2 cellular contexts compared by ENCODE assay signal in genomic region chr11:133968300-133968699, GRCh38.
TF ChIP-seq lines count a peak whose summit lies in the region.

No MANE protein-coding gene starts in this region.

TF ChIP-seq in Ishikawa, 13 proteins besides CTCF, POLR2A, EP300 and RAD21:
- TF ChIP-seq YY1 (IDR thresholded peaks at IDR 0.05; ENCODE audit: low read depth) (no peak), REST (IDR thresholded peaks at IDR 0.05; ENCODE audit: low read depth) (peak; percentile 84)

TF ChIP-seq in H1, 55 proteins besides CTCF, POLR2A, EP300 and RAD21:
- TF ChIP-seq YY1 (IDR thresholded peaks at IDR 0.05; ENCODE audit: low read depth, low read length) (no peak), CBX5 (IDR thresholded peaks at IDR 0.05; ENCODE audit: low read depth, low read length) (no peak), GTF2F1 (IDR thresholded peaks at IDR 0.05; ENCODE audit: borderline replicate concordance, low read depth, low read length) (no peak), SIN3A (conservative IDR thresholded peaks at IDR 0.05 in 1 of 2, IDR thresholded peaks at IDR 0.05 in 1 of 2; ENCODE audit: low read depth in 1 of 2, low read length in 2 of 2) (0 out of 4 replicates have a peak, but pooled peaks have one; percentile 35 to 58), HDAC2 (IDR thresholded peaks at IDR 0.05; ENCODE audit: borderline replicate concordance in 1 of 2, low read depth in 2 of 2, low read length in 2 of 2) (no peak), CTBP2 (IDR thresholded peaks at IDR 0.05; ENCODE audit: borderline replicate concordance, insufficient read depth, insufficient read length, low read length) (no peak), POLR2AphosphoS5 (IDR thresholded peaks at IDR 0.05; ENCODE audit: low read depth, low read length) (no peak), BRCA1 (IDR thresholded peaks at IDR 0.05; ENCODE audit: low read depth, low read length) (no peak), E2F6 (IDR thresholded peaks at IDR 0.05) (no peak), SP1 (IDR thresholded peaks at IDR 0.05; ENCODE audit: low read depth, low read length) (no peak), EZH2 (IDR thresholded peaks at IDR 0.05; ENCODE audit: low read depth, low read length, severe bottlenecking) (no peak), GABPA (IDR thresholded peaks at IDR 0.05; ENCODE audit: borderline replicate concordance, insufficient read depth, low read length) (0 out of 2 replicates have a peak, but pooled peaks have one; percentile 33)
